In genomic region chr9:33377089-33377715, GRCh38 we compare ENCODE assay signal across 2 cellular contexts.
TF ChIP-seq lines count a peak whose summit lies in the region.

No MANE protein-coding gene starts in this region.

TF ChIP-seq in IMR-90, 13 proteins besides CTCF, POLR2A, EP300 and RAD21:
- TF ChIP-seq RFX5 (IDR thresholded peaks at IDR 0.05; ENCODE audit: low read depth, low read length) (no peak), FOS (IDR thresholded peaks at IDR 0.05; ENCODE audit: low read depth, low read length) (no peak), CHD1 (IDR thresholded peaks at IDR 0.05; ENCODE audit: low read depth, low read length) (no peak), MXI1 (IDR thresholded peaks at IDR 0.05; ENCODE audit: borderline replicate concordance, low read depth, low read length) (no peak), SMC3 (IDR thresholded peaks at IDR 0.05; ENCODE audit: low read depth, low read length) (no peak), BHLHE40 (IDR thresholded peaks at IDR 0.05; ENCODE audit: low read depth, low read length) (no peak), CEBPB (IDR thresholded peaks at IDR 0.05; ENCODE audit: low read depth, low read length) (no peak), USF2 (IDR thresholded peaks at IDR 0.05; ENCODE audit: low read depth, low read length) (no peak), ELK1 (IDR thresholded peaks at IDR 0.05; ENCODE audit: borderline replicate concordance, low read depth, low read length) (no peak), RCOR1 (IDR thresholded peaks at IDR 0.05; ENCODE audit: insufficient replicate concordance, low read length) (no peak), MAFK (IDR thresholded peaks at IDR 0.05; ENCODE audit: low read depth, low read length) (no peak)

TF ChIP-seq in H1, 55 proteins besides CTCF, POLR2A, EP300 and RAD21:
- TF ChIP-seq KDM5A (IDR thresholded peaks at IDR 0.05; ENCODE audit: low read length) (no peak), EGR1 (IDR thresholded peaks at IDR 0.05; ENCODE audit: borderline replicate concordance, low read depth, low read length) (no peak), SUZ12 (IDR thresholded peaks at IDR 0.05; ENCODE audit: low read length) (no peak), RBBP5 (IDR thresholded peaks at IDR 0.05; ENCODE audit: borderline replicate concordance, low read depth, low read length) (no peak), SIX5 (IDR thresholded peaks at IDR 0.05; ENCODE audit: low read depth, low read length) (no peak), TAF1 (IDR thresholded peaks at IDR 0.05; ENCODE audit: low read depth, low read length) (no peak), MAFK (IDR thresholded peaks at IDR 0.05; ENCODE audit: low read depth, low read length) (no peak), HDAC6 (IDR thresholded peaks at IDR 0.05; ENCODE audit: low read depth, low read length) (no peak), ZNF274 (IDR thresholded peaks at IDR 0.05; ENCODE audit: borderline replicate concordance, extremely low read depth, low read length) (no peak)
